1 cellular context compared by ENCODE assay signal in the genomic region with DNA sequence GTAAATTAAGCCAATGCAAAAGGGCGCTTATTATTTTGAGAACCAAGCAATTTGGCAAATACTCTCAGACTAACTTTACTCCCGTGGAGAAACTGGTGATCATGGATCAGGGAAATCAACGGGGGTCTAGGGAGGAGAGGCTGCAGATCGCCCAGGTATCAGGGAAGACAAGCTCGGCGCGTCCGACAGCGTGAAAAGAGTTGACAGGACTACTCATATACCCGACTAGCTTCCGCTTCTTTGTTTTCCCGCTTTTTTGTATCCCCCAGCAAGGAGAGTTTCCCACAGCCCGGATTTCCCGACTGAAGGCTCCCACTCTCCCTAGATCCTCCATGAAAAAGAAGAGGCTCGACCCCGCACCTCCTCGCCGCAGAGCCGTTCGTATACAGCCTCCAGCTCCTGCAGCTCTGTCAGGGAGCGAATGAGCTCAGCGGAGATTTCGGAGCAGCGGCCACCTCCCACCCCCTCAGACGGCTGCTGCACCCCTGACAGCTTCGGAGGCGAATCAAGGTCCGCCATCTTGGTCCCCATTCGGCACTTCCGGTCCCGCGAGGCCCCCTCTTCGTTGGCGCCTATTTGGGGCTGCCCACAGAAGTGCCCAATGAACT.
TF ChIP-seq lines count a peak whose summit lies in the region.

TSS of gene COG4 (minus strand) at position 542 of the 608 bp plus-strand sequence. CDS start at position 531, 11 bp downstream.

TF ChIP-seq in HepG2, 621 proteins besides CTCF, POLR2A, EP300 and RAD21 (continued from another document and continues in another):
- TF ChIP-seq ZNF280B (CRISPR knock-in tag; IDR thresholded peaks at IDR 0.05; ENCODE audit: borderline replicate concordance) (no peak; the same call in 1 of the 2 replicates), HES4 (CRISPR knock-in tag; IDR thresholded peaks at IDR 0.05; ENCODE audit: borderline replicate concordance) (no peak), SOX13 (IDR thresholded peaks at IDR 0.05) (no peak; the same call in 1 of the 2 replicates), SOX13 (CRISPR knock-in tag; conservative IDR thresholded peaks at IDR 0.05 in 1 of 2, IDR thresholded peaks at IDR 0.05 in 1 of 2) (no peak), TMF1 (CRISPR knock-in tag; IDR thresholded peaks at IDR 0.05; ENCODE audit: low read depth) (no peak; the same call in 1 of the 2 replicates), RORA (CRISPR knock-in tag; IDR thresholded peaks at IDR 0.05) (no peak), ZNF251 (CRISPR knock-in tag; IDR thresholded peaks at IDR 0.05) (no peak), CBX2 (IDR thresholded peaks at IDR 0.05; ENCODE audit: low read depth, low read length) (no peak), CBX2 (CRISPR knock-in tag; IDR thresholded peaks at IDR 0.05; ENCODE audit: low read depth) (no peak), ATRX (CRISPR knock-in tag; IDR thresholded peaks at IDR 0.05; ENCODE audit: borderline replicate concordance) (no peak), SOX5 (CRISPR knock-in tag; IDR thresholded peaks at IDR 0.05; ENCODE audit: borderline replicate concordance) (no peak; the same call in 1 of the 2 replicates), ZFP37 (CRISPR knock-in tag; IDR thresholded peaks at IDR 0.05; ENCODE audit: borderline replicate concordance) (no peak), ZNF530 (CRISPR knock-in tag; IDR thresholded peaks at IDR 0.05; ENCODE audit: low read depth) (no peak), NR2C2 (CRISPR knock-in tag; IDR thresholded peaks at IDR 0.05; ENCODE audit: borderline replicate concordance) (peak; percentile 57; the same call in 1 of the 2 replicates), ZNF605 (CRISPR knock-in tag; IDR thresholded peaks at IDR 0.05) (peak; percentile 87; the same call in 1 of the 2 replicates), PHB2 (IDR thresholded peaks at IDR 0.05; ENCODE audit: partially characterized antibody) (no peak), HNRNPH1 (optimal IDR thresholded peaks at IDR 0.05; ENCODE audit: low read depth, low read length) (no peak), ISX (CRISPR knock-in tag; conservative IDR thresholded peaks at IDR 0.05) (no peak), YEATS4 (CRISPR knock-in tag; IDR thresholded peaks at IDR 0.05; ENCODE audit: borderline replicate concordance) (no peak), NR0B2 (CRISPR knock-in tag; IDR thresholded peaks at IDR 0.05) (no peak), ZSCAN29 (CRISPR knock-in tag; conservative IDR thresholded peaks at IDR 0.05) (no peak; the same call in 1 of the 2 replicates), NR3C1 (CRISPR knock-in tag; IDR thresholded peaks at IDR 0.05) (no peak), ELF1 (CRISPR knock-in tag; IDR thresholded peaks at IDR 0.05) (peak; percentile 92), ZFAT (CRISPR knock-in tag; conservative IDR thresholded peaks at IDR 0.05) (no peak), HOXA7 (CRISPR knock-in tag; IDR thresholded peaks at IDR 0.05) (no peak), FOXP1 (IDR thresholded peaks at IDR 0.05) (no peak), FOXP1 (CRISPR knock-in tag; IDR thresholded peaks at IDR 0.05) (no peak), TERF1 (CRISPR knock-in tag; IDR thresholded peaks at IDR 0.05) (no peak), ZFP36L2 (CRISPR knock-in tag; IDR thresholded peaks at IDR 0.05) (no peak), HDAC2 (CRISPR knock-in tag; IDR thresholded peaks at IDR 0.05) (peak; percentile 51), ARHGAP35 (CRISPR knock-in tag; IDR thresholded peaks at IDR 0.05; ENCODE audit: borderline replicate concordance) (no peak), PREB (CRISPR knock-in tag; IDR thresholded peaks at IDR 0.05) (no peak)
- TF ChIP-seq, protein P1, sequence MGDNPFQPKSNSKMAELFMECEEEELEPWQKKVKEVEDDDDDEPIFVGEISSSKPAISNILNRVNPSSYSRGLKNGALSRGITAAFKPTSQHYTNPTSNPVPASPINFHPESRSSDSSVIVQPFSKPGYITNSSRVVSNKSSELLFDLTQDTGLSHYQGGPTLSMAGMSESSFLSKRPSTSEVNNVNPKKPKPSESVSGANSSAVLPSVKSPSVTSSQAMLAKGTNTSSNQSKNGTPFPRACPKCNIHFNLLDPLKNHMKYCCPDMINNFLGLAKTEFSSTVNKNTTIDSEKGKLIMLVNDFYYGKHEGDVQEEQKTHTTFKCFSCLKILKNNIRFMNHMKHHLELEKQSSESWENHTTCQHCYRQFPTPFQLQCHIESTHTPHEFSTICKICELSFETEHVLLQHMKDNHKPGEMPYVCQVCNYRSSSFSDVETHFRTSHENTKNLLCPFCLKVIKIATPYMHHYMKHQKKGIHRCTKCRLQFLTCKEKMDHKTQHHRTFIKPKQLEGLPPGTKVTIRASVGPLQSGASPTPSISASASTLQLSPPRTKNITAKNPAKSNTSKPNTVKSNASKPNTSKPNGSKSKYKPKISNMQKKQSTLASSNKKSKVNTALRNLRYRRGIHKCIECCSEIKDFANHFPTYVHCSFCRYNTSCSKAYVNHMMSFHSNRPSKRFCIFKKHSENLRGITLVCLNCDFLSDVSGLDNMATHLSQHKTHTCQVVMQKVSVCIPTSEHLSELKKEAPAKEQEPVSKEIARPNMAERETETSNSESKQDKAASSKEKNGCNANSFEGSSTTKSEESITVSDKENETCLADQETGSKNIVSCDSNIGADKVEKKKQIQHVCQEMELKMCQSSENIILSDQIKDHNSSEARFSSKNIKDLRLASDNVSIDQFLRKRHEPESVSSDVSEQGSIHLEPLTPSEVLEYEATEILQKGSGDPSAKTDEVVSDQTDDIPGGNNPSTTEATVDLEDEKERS (CRISPR knock-in tag; IDR thresholded peaks at IDR 0.05): no peak
- TF ChIP-seq, protein P2, sequence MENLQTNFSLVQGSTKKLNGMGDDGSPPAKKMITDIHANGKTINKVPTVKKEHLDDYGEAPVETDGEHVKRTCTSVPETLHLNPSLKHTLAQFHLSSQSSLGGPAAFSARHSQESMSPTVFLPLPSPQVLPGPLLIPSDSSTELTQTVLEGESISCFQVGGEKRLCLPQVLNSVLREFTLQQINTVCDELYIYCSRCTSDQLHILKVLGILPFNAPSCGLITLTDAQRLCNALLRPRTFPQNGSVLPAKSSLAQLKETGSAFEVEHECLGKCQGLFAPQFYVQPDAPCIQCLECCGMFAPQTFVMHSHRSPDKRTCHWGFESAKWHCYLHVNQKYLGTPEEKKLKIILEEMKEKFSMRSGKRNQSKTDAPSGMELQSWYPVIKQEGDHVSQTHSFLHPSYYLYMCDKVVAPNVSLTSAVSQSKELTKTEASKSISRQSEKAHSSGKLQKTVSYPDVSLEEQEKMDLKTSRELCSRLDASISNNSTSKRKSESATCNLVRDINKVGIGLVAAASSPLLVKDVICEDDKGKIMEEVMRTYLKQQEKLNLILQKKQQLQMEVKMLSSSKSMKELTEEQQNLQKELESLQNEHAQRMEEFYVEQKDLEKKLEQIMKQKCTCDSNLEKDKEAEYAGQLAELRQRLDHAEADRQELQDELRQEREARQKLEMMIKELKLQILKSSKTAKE (CRISPR knock-in tag; IDR thresholded peaks at IDR 0.05; ENCODE audit: borderline replicate concordance): no peak
- TF ChIP-seq, protein P3, sequence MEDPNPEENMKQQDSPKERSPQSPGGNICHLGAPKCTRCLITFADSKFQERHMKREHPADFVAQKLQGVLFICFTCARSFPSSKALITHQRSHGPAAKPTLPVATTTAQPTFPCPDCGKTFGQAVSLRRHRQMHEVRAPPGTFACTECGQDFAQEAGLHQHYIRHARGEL (CRISPR knock-in tag; IDR thresholded peaks at IDR 0.05): no peak
- TF ChIP-seq, protein P4, sequence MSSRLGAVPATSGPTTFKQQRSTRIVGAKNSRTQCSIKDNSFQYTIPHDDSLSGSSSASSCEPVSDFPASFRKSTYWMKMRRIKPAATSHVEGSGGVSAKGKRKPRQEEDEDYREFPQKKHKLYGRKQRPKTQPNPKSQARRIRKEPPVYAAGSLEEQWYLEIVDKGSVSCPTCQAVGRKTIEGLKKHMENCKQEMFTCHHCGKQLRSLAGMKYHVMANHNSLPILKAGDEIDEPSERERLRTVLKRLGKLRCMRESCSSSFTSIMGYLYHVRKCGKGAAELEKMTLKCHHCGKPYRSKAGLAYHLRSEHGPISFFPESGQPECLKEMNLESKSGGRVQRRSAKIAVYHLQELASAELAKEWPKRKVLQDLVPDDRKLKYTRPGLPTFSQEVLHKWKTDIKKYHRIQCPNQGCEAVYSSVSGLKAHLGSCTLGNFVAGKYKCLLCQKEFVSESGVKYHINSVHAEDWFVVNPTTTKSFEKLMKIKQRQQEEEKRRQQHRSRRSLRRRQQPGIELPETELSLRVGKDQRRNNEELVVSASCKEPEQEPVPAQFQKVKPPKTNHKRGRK (CRISPR knock-in tag; IDR thresholded peaks at IDR 0.05): no peak
- TF ChIP-seq, protein P5, sequence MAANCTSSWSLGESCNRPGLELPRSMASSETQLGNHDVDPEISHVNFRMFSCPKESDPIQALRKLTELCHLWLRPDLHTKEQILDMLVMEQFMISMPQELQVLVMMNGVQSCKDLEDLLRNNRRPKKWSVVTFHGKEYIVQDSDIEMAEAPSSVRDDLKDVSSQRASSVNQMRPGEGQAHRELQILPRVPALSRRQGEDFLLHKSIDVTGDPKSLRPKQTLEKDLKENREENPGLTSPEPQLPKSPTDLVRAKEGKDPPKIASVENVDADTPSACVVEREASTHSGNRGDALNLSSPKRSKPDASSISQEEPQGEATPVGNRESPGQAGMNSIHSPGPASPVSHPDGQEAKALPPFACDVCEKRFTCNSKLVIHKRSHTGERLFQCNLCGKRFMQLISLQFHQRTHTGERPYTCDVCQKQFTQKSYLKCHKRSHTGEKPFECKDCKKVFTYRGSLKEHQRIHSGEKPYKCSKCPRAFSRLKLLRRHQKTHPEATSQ (CRISPR knock-in tag; IDR thresholded peaks at IDR 0.05; ENCODE audit: borderline replicate concordance): no peak; the same call in 1 of the 2 replicates
- TF ChIP-seq, protein P6, sequence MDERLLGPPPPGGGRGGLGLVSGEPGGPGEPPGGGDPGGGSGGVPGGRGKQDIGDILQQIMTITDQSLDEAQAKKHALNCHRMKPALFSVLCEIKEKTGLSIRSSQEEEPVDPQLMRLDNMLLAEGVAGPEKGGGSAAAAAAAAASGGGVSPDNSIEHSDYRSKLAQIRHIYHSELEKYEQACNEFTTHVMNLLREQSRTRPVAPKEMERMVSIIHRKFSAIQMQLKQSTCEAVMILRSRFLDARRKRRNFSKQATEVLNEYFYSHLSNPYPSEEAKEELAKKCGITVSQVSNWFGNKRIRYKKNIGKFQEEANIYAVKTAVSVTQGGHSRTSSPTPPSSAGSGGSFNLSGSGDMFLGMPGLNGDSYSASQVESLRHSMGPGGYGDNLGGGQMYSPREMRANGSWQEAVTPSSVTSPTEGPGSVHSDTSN (CRISPR knock-in tag; IDR thresholded peaks at IDR 0.05): no peak
- TF ChIP-seq, protein P7, sequence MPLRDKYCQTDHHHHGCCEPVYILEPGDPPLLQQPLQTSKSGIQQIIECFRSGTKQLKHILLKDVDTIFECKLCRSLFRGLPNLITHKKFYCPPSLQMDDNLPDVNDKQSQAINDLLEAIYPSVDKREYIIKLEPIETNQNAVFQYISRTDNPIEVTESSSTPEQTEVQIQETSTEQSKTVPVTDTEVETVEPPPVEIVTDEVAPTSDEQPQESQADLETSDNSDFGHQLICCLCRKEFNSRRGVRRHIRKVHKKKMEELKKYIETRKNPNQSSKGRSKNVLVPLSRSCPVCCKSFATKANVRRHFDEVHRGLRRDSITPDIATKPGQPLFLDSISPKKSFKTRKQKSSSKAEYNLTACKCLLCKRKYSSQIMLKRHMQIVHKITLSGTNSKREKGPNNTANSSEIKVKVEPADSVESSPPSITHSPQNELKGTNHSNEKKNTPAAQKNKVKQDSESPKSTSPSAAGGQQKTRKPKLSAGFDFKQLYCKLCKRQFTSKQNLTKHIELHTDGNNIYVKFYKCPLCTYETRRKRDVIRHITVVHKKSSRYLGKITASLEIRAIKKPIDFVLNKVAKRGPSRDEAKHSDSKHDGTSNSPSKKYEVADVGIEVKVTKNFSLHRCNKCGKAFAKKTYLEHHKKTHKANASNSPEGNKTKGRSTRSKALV (CRISPR knock-in tag; IDR thresholded peaks at IDR 0.05): peak; percentile 22; the same call in 1 of the 2 replicates
- TF ChIP-seq, protein P8, sequence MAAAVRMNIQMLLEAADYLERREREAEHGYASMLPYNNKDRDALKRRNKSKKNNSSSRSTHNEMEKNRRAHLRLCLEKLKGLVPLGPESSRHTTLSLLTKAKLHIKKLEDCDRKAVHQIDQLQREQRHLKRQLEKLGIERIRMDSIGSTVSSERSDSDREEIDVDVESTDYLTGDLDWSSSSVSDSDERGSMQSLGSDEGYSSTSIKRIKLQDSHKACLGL (CRISPR knock-in tag; IDR thresholded peaks at IDR 0.05): no peak
